ENCODE assay signal across 1 cellular context in genomic region chr3:2856062-2856792, GRCh38.
TF ChIP-seq lines count a peak whose summit lies in the region.

No MANE protein-coding gene starts in this region.

TF ChIP-seq in GM23338, 12 proteins besides CTCF, POLR2A, EP300 and RAD21:
- TF ChIP-seq REST (IDR thresholded peaks at IDR 0.05; ENCODE audit: unreplicated experiment) = no peak
